ENCODE assay signal across 8 cellular contexts in genomic region chr1:109931189-109931672, GRCh38. TPM values are rescaled to one million over a fixed set of nuclear protein-coding genes. Genes with fewer than 3 reads are reported as not detected.
A peak's percentile ranks its signal among the peaks of the same experiment; 100 is the strongest.
DNase-seq lines count a peak whose midpoint lies in the region; ATAC-seq, FAIRE-seq and TF ChIP-seq lines count a peak whose summit lies in the region.

No MANE protein-coding gene starts in this region.

- H3K4me3 ChIP-seq in endothelial cell of umbilical vein (replicated peaks in 1 of 3; ENCODE audit: insufficient read depth in 1 of 3, low read depth in 1 of 3, low read length in 3 of 3) = no peak overlapping the region
- no peak overlapping the region for H3K4me3 ChIP-seq in aorta (ENCODE audit: low read length in 2 of 2)

- DNase-seq in ACHN (peak; percentile 59), NCI-H69 (lab: John Stamatoyannopoulos, UW) (peak; percentile 5), endothelial cell of umbilical vein (ENCODE audit: low read depth, low spot score) (peak; percentile 90), mesenteric fat pad (ENCODE audit: low spot score) (peak; percentile 92), aorta (peak; percentile 94 to 95), NCI-H446 (lab: John Stamatoyannopoulos, UW) (no peak)

- CTCF ChIA-PET in endothelial cell of umbilical vein (lab: Charles Lee) = interaction anchor here (0.8 to 3.6 kb wide), 4 partner anchors 53 to 301 kb away, joined by 3 to 21 read pairs (median 4); partner anchors contain the start of gene AHCYL1

- dilution Hi-C loops in endothelial cell of umbilical vein (cut with MboI; ENCODE audit: extremely low pct_ligation_motif_present, low sequenced_read_pairs) = no loop called here

- ATAC-seq in aorta (ENCODE audit: low FRiP score) = peak; percentile 65
- ATAC-seq in HG03378 (IDR thresholded peaks at IDR 0.05; ENCODE audit: unreplicated experiment) = no peak
- ATAC-seq in HG03280 (IDR thresholded peaks at IDR 0.05; ENCODE audit: unreplicated experiment) = no peak

- H3K4me1 ChIP-seq in endothelial cell of umbilical vein (ENCODE audit: control insufficient read depth, extremely low read depth, insufficient read depth, low read length) = peaks cover 11% of the 10 kb centered on the region
- H3K4me1 ChIP-seq in aorta (ENCODE audit: control insufficient read depth in 1 of 2, insufficient read depth in 2 of 2, low read length in 2 of 2) = no peaks in the 10 kb centered on the region

- no peak overlapping the region for H3K4me2 ChIP-seq in endothelial cell of umbilical vein (ENCODE audit: insufficient read depth, low read length)

- no peak for TF ChIP-seq POLR2A in endothelial cell of umbilical vein (IDR thresholded peaks at IDR 0.05; ENCODE audit: low read depth, low read length)

- H3K9me1 ChIP-seq in endothelial cell of umbilical vein (replicated peaks; ENCODE audit: control insufficient read depth, extremely low read depth, insufficient read depth, low read length) = no peaks in the 10 kb centered on the region

- WGBS in aorta, 2 donors = 11 to 16% methylated on average over 8 of the region's 8 CpGs

- no peak overlapping the region for H3K9ac ChIP-seq in endothelial cell of umbilical vein (replicated peaks; ENCODE audit: extremely low read depth, insufficient read depth, low read length)

- intact Hi-C loops in endothelial cell of umbilical vein (cut with micrococcal nuclease) = loop anchor here (5.0 kb wide), 2 partner anchors 46 to 139 kb away; no protein-coding TSS in a partner anchor
- intact Hi-C loops in aorta (cut with DNase I) = no loop called here

- peaks cover 0 to 18% of the 10 kb centered on the region in 2 experiments for H3K36me3 ChIP-seq in endothelial cell of umbilical vein (ENCODE audit: control insufficient read depth in 2 of 2, extremely low read depth in 1 of 2, insufficient read depth in 2 of 2, low read length in 2 of 2)
- peaks cover 0 to 3% of the 10 kb centered on the region in 2 donors for H3K36me3 ChIP-seq in aorta (ENCODE audit: control insufficient read depth in 1 of 2, insufficient read depth in 2 of 2, low read length in 1 of 2)

- H4K20me1 ChIP-seq in endothelial cell of umbilical vein (replicated peaks; ENCODE audit: control insufficient read depth, extremely low read depth, insufficient read depth, low read length) = no peaks in the 10 kb centered on the region

- FAIRE-seq in endothelial cell of umbilical vein (lab: Jason Lieb, UNC) = peak; percentile 88

- H3K27me3 ChIP-seq in endothelial cell of umbilical vein (ENCODE audit: control insufficient read depth in 2 of 2, insufficient read depth in 2 of 2, low read length in 2 of 2) (no peaks in the 10 kb centered on the region), aorta (ENCODE audit: control insufficient read depth in 1 of 2, insufficient read depth in 2 of 2, low read length in 1 of 2) (no peaks in the 10 kb centered on the region)

- in situ Hi-C loops in ACHN (cut with HindIII; ENCODE audit: low pct_ligation_motif_present, low pct_unique_long_range_greater_than_20kb, low sequenced_read_pairs) = no loop called here

- TF ChIP-seq CTCF in endothelial cell of umbilical vein (IDR thresholded peaks at IDR 0.05; ENCODE audit: extremely low read depth in 1 of 2, insufficient read depth in 1 of 2, low read depth in 1 of 2, low read length in 2 of 2) = no peak

- no peak overlapping the region for H3K27ac ChIP-seq in endothelial cell of umbilical vein (ENCODE audit: insufficient read depth, low read depth, low read length)
- H3K27ac ChIP-seq in aorta (ENCODE audit: low read depth in 1 of 2, low read length in 2 of 2) = peak overlapping the region in 1 of 2 donors; percentile 13

- H3K9me3 ChIP-seq in endothelial cell of umbilical vein (replicated peaks; ENCODE audit: control insufficient read depth, insufficient read depth, low read length) (no peaks in the 10 kb centered on the region), aorta (ENCODE audit: control insufficient read depth, low read length) (no peaks in the 10 kb centered on the region)

- POLR2A ChIA-PET in endothelial cell of umbilical vein (lab: Charles Lee) = no interaction called here

- H2AFZ ChIP-seq in endothelial cell of umbilical vein (ENCODE audit: low read depth, low read length) = no peak overlapping the region

- H3K79me2 ChIP-seq in endothelial cell of umbilical vein (ENCODE audit: control insufficient read depth, insufficient read depth, low read length) = no peaks in the 10 kb centered on the region

- BruUV-seq in endothelial cell of umbilical vein (replicated peaks; lab: Mats Ljungman, UMichigan) = no TSS peak

TF ChIP-seq in endothelial cell of umbilical vein, 7 proteins besides CTCF, POLR2A, EP300 and RAD21:
- TF ChIP-seq FOS (IDR thresholded peaks at IDR 0.05; ENCODE audit: borderline replicate concordance, insufficient read depth, low read length) (no peak), EZH2 (IDR thresholded peaks at IDR 0.05; ENCODE audit: borderline replicate concordance, low read depth, low read length, severe bottlenecking) (no peak), JUN (IDR thresholded peaks at IDR 0.05; ENCODE audit: borderline replicate concordance, insufficient read depth, insufficient read length, low read depth) (no peak), MYC (IDR thresholded peaks at IDR 0.05; ENCODE audit: low read depth, low read length) (no peak), GATA2 (IDR thresholded peaks at IDR 0.05; ENCODE audit: insufficient read depth, insufficient read length, low read depth, low read length) (no peak), POLR2AphosphoS5 (IDR thresholded peaks at IDR 0.05; ENCODE audit: insufficient read depth, low read depth, low read length) (no peak), MAX (IDR thresholded peaks at IDR 0.05; ENCODE audit: insufficient read depth, insufficient read length) (no peak)

RNA-seq across cellular contexts. Expression of gene CSF1, which starts 20.6 kb away (rescaled TPM):
- total RNA-seq in endothelial cell of umbilical vein = 22.7 and 28.9 TPM in 2 replicates
- polyA plus RNA-seq in endothelial cell of umbilical vein = 23.3 and 24.5 TPM in 2 replicates
- polyA plus RNA-seq in endothelial cell of umbilical vein (2011; cell fraction: cytosol; rRNA removed) = 18.0 and 21.7 TPM in 2 replicates
- polyA plus RNA-seq in endothelial cell of umbilical vein (2011; cell fraction: nucleus; rRNA removed) = 17.9 and 23.3 TPM in 2 replicates
- 18.7 and 20.5 TPM in 2 replicates for polyA plus RNA-seq in endothelial cell of umbilical vein (2012)
- polyA minus RNA-seq in endothelial cell of umbilical vein = 10.2 and 22.5 TPM in 2 replicates
- polyA minus RNA-seq in endothelial cell of umbilical vein (2011; cell fraction: cytosol; rRNA and poly(A)+ RNA removed) = 1.6 TPM
- 5.8 and 10.2 TPM in 2 replicates for polyA minus RNA-seq in endothelial cell of umbilical vein (2011; cell fraction: nucleus; rRNA and poly(A)+ RNA removed)
- 228 TPM for total RNA-seq in mesenteric fat pad
- total RNA-seq in aorta = 10 to 100 TPM; 66.8 to 69.1 TPM
- 10 to 100 TPM in 1 of 2 donors, 1 to 10 TPM in 1; 5.0 to 31.4 TPM for polyA plus RNA-seq in aorta

RNA-seq across cellular contexts. Expression of gene AHCYL1, which starts 53.3 kb away (rescaled TPM):
- total RNA-seq in endothelial cell of umbilical vein (64.3 and 74.2 TPM in 2 replicates), mesenteric fat pad (123 TPM), aorta (10 to 100 TPM; 69.0 to 79.0 TPM)
- polyA plus RNA-seq in endothelial cell of umbilical vein (41.6 and 49.2 TPM in 2 replicates), aorta (10 to 100 TPM; 41.9 to 50.0 TPM)
- 47.9 and 49.6 TPM in 2 replicates for polyA plus RNA-seq in endothelial cell of umbilical vein (2011; cell fraction: cytosol; rRNA removed)
- 70.1 and 77.1 TPM in 2 replicates for polyA plus RNA-seq in endothelial cell of umbilical vein (2011; cell fraction: nucleus; rRNA removed)
- polyA plus RNA-seq in endothelial cell of umbilical vein (2012) = 64.2 and 71.4 TPM in 2 replicates
- 71.5 and 72.6 TPM in 2 replicates for polyA minus RNA-seq in endothelial cell of umbilical vein
- polyA minus RNA-seq in endothelial cell of umbilical vein (2011; cell fraction: cytosol; rRNA and poly(A)+ RNA removed) = 51.2 TPM
- 26.4 and 37.0 TPM in 2 replicates for polyA minus RNA-seq in endothelial cell of umbilical vein (2011; cell fraction: nucleus; rRNA and poly(A)+ RNA removed)

Comparison
In these comparisons a context has a peak if more than half of its experiments do, and no peak if none do; other contexts are left out.
1. DNase-seq: peak in ACHN (single experiment), NCI-H69 (single experiment), endothelial cell of umbilical vein (single experiment), mesenteric fat pad (single experiment) and aorta (2 of 2); none in NCI-H446 (0 of 2).